In the genomic region with DNA sequence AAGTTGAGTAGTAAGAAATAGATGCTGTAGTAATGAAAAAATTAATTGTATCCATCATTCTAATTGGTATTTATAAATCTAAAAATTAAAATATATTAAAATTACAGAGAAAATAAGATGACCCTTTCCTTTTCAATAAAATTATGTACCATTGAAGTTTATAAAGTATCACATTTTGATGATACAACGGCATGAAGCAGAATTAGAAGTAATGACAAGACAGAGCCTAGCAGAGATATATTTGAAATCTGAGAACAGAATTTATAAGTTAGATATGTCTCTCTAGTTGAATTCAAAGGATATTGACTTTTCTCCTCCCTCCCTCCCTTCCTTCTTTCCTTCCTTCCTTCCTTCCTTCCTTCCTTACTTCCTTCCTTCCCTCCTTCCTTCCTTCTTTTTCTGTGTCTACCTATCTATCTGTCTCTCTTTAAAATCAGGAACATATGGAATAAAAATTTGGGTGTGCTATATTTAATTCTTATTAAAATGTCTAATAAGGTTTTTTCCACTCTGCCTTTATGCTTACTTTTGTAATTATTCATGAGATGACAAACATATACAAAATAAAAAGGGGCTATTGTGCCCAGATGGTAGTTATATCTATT, we compare ENCODE assay signal across 7 cellular contexts.
"Had no signal": no experiment of that assay in that cellular context is flagged by ENCODE, and none has a peak within 500 bp of the region (broad histone marks: within the 10 kb centered on the region; RNA-seq: fewer than 3 reads in every experiment).

No MANE protein-coding gene starts in this region.

- FAIRE-seq: HepG2, HTR-8/SVneo, K562 had no signal

- DNase-seq: IMR-90, KBM-7, KG1 had no signal

- H3K27ac ChIP-seq: HL-60 had no signal

- H3K4me3 ChIP-seq: K562 had no signal
